16 cellular contexts compared by ENCODE assay signal in genomic region chr9:127208416-127208815, GRCh38. TPM values are rescaled to one million over a fixed set of nuclear protein-coding genes. Genes with fewer than 3 reads are reported as not detected.
DNase-seq lines count a peak whose midpoint lies in the region; ATAC-seq and TF ChIP-seq lines count a peak whose summit lies in the region.
"Had no signal": no experiment of that assay in that cellular context is flagged by ENCODE, and none has a peak within 500 bp of the region (broad histone marks: within the 10 kb centered on the region; RNA-seq: fewer than 3 reads in every experiment).

No MANE protein-coding gene starts in this region.

- H3K27me3 ChIP-seq in IMR-90 (ENCODE audit: control insufficient read depth, insufficient read depth, low read length) (peaks cover 13% of the 10 kb centered on the region), Peyer's patch (no peaks in the 10 kb centered on the region), upper lobe of right lung (no peaks in the 10 kb centered on the region), MG63 (no peaks in the 10 kb centered on the region)

- intact Hi-C loops in IMR-90 (cut with micrococcal nuclease), result loop anchor here (10.0 kb wide), 1 partner anchor 716 kb away; no protein-coding TSS in a partner anchor
- intact Hi-C loops in upper lobe of right lung (cut with DNase I), result no loop called here

- CTCF ChIA-PET in IMR-90 (lab: Yijun Ruan, JAX), result no interaction called here

- no peak overlapping the region for H4K91ac ChIP-seq in IMR-90 (ENCODE audit: insufficient read depth, low read depth, low read length)

- H3K4me1 Mint-ChIP-seq in nephron, result peaks cover 33% of the 10 kb centered on the region

- H3K4me1 ChIP-seq in IMR-90 (ENCODE audit: control insufficient read depth, insufficient read depth, low read length) (peaks cover 2% of the 10 kb centered on the region; the same call in 1 of the 2 replicates), Peyer's patch (no peaks in the 10 kb centered on the region), upper lobe of right lung (no peaks in the 10 kb centered on the region)
- H3K4me1 ChIP-seq: HAP-1 had no signal

- WGBS in IMR-90 (ENCODE audit: extremely low coverage in 2 of 2, insufficient read length in 1 of 2), 2 experiments, result 95% methylated on average over 5 of the region's 8 CpGs; no CpG with 5 or more reads in 1 of the 2 experiments

- H2BK120ac ChIP-seq in IMR-90 (ENCODE audit: low read depth, low read length), result no peak overlapping the region

- H3K9me3 ChIP-seq in IMR-90 (ENCODE audit: control insufficient read depth, insufficient read depth, low read length) (no peaks in the 10 kb centered on the region), Peyer's patch (no peaks in the 10 kb centered on the region), upper lobe of right lung (no peaks in the 10 kb centered on the region), MG63 (no peaks in the 10 kb centered on the region)
- H3K9me3 ChIP-seq: HAP-1 had no signal

- no peak overlapping the region for H2AK5ac ChIP-seq in IMR-90 (ENCODE audit: low read depth, low read length)

- H3K36me3 ChIP-seq in IMR-90 (ENCODE audit: control insufficient read depth, insufficient read depth, low read length), result no peaks in the 10 kb centered on the region
- H3K36me3 ChIP-seq in Peyer's patch, result peaks cover 0 to 6% (median 0%) of the 10 kb centered on the region in 3 donors
- H3K36me3 ChIP-seq in upper lobe of right lung, result no peaks in the 10 kb centered on the region
- H3K36me3 ChIP-seq in MG63, result no peaks in the 10 kb centered on the region
- H3K36me3 ChIP-seq: HAP-1 had no signal

- no peak overlapping the region for H3K18ac ChIP-seq in IMR-90 (ENCODE audit: low read depth, low read length)

- H3K4me3 Mint-ChIP-seq in nephron, result no peak overlapping the region
- H3K4me3 Mint-ChIP-seq: CD4-positive, alpha-beta memory T cell; HFFc6 had no signal

- no peak for ATAC-seq in IMR-90 (ENCODE audit: low read depth)
- no peak for ATAC-seq in upper lobe of right lung

- no peak overlapping the region for H2BK15ac ChIP-seq in IMR-90 (ENCODE audit: low read depth, low read length)

- H4K20me1 ChIP-seq in IMR-90 (ENCODE audit: insufficient read depth, low read length), result no peaks in the 10 kb centered on the region

- H3K14ac ChIP-seq in IMR-90 (replicated peaks; ENCODE audit: low read depth, low read length), result no peak overlapping the region

- H4K8ac ChIP-seq in IMR-90 (ENCODE audit: low read depth in 2 of 2, low read length in 2 of 2), result no peak overlapping the region

- no peak overlapping the region for H3K56ac ChIP-seq in IMR-90 (ENCODE audit: extremely low read depth, insufficient read depth, low read length)

- H3K4me2 ChIP-seq in IMR-90 (ENCODE audit: low read depth, low read length), result no peak overlapping the region

- POLR2A ChIA-PET in IMR-90 (lab: Charles Lee; ENCODE audit: unreplicated experiment), result no interaction called here

- peak overlapping the region in 2 of 3 experiments; percentile 28 to 50 for H3K27ac Mint-ChIP-seq in nephron
- H3K27ac Mint-ChIP-seq: CD4-positive, alpha-beta memory T cell; HFFc6 had no signal

- TF ChIP-seq CTCF in IMR-90 (conservative IDR thresholded peaks at IDR 0.05; ENCODE audit: low read depth, low read length), result no peak
- no peak for TF ChIP-seq CTCF in Peyer's patch (IDR thresholded peaks at IDR 0.05)
- no peak for TF ChIP-seq CTCF in nephron (IDR thresholded peaks at IDR 0.05; ENCODE audit: unreplicated experiment in 3 of 3)
- no peak for TF ChIP-seq CTCF in upper lobe of right lung (IDR thresholded peaks at IDR 0.05)

- H3K23ac ChIP-seq in IMR-90 (ENCODE audit: low read depth, low read length), result no peak overlapping the region

- H2BK5ac ChIP-seq in IMR-90 (ENCODE audit: low read depth, low read length, poor library complexity, severe bottlenecking), result no peak overlapping the region

- in situ Hi-C loops in IMR-90 (cut with MboI; ENCODE audit: low sequenced_read_pairs), result no loop called here

- no peak overlapping the region for H3K4ac ChIP-seq in IMR-90 (ENCODE audit: low read depth, low read length)

- no TSS peak for BruUV-seq in IMR-90 (replicated peaks; lab: Mats Ljungman, UMichigan)

- H3K27ac ChIP-seq in IMR-90 (ENCODE audit: insufficient read depth, low read length) (no peak overlapping the region), Peyer's patch (no peak overlapping the region), upper lobe of right lung (no peak overlapping the region)

- H2AK9ac ChIP-seq in IMR-90 (replicated peaks; ENCODE audit: low read depth, low read length, poor library complexity), result peak overlapping the region; percentile 11

- H3K27me3 Mint-ChIP-seq in nephron (ENCODE audit: low read depth), result no peaks in the 10 kb centered on the region

- no peaks in the 10 kb centered on the region for H3K9me3 Mint-ChIP-seq in nephron
- H3K9me3 Mint-ChIP-seq: CD4-positive, alpha-beta memory T cell; HFFc6 had no signal

- DNase-seq in IMR-90 (no peak), Peyer's patch (peak in 2 of 3 donors; percentile 21 to 28), upper lobe of right lung (peak; percentile 33), MG63 (no peak), NCI-H2107 treated with DMSO at 0.1 percent for 48 hours (lab: John Stamatoyannopoulos, UW; ENCODE audit: unreplicated experiment) (no peak)
- DNase-seq: C1 segment of cervical spinal cord; Calu3; CD4-positive, alpha-beta memory T cell; COR-L47; DMS53; DMS79 treated with DMSO at 0.1 percent for 48 hours; GF-D8; GOT3; HFFc6 had no signal

- no peak for TF ChIP-seq RAD21 in IMR-90 (IDR thresholded peaks at IDR 0.05; ENCODE audit: low read length)

- H2AFZ ChIP-seq in IMR-90 (replicated peaks; ENCODE audit: low read length, poor library complexity), result no peak overlapping the region

- no peak overlapping the region for H4K5ac ChIP-seq in IMR-90 (ENCODE audit: low read depth, low read length)

- no peak overlapping the region for H3K4me3 ChIP-seq in IMR-90 (ENCODE audit: insufficient read depth, low read depth, low read length)
- no peak overlapping the region for H3K4me3 ChIP-seq in Peyer's patch
- no peak overlapping the region for H3K4me3 ChIP-seq in upper lobe of right lung
- no peak overlapping the region for H3K4me3 ChIP-seq in MG63
- H3K4me3 ChIP-seq: HAP-1 had no signal

- dilution Hi-C loops in IMR-90 (cut with HindIII; ENCODE audit: low sequenced_read_pairs, unreplicated experiment), result no loop called here

- H3K79me1 ChIP-seq in IMR-90 (ENCODE audit: low read depth in 1 of 2, low read length in 2 of 2), result no peaks in the 10 kb centered on the region

- H3K9ac ChIP-seq in IMR-90 (ENCODE audit: low read depth, low read length), result no peak overlapping the region

- no peak overlapping the region for H2BK20ac ChIP-seq in IMR-90 (ENCODE audit: low read depth, low read length)

- no peaks in the 10 kb centered on the region for H3K36me3 Mint-ChIP-seq in nephron (ENCODE audit: low read depth)
- H3K36me3 Mint-ChIP-seq: CD4-positive, alpha-beta memory T cell had no signal

- TF ChIP-seq POLR2A in IMR-90 (IDR thresholded peaks at IDR 0.05; ENCODE audit: low read depth, low read length), result no peak
- no peak for TF ChIP-seq POLR2A in Peyer's patch (IDR thresholded peaks at IDR 0.05)

- peaks cover 4% of the 10 kb centered on the region; the same call in 1 of the 2 replicates for H3K9me1 ChIP-seq in IMR-90 (ENCODE audit: insufficient read depth, low read length)

TF ChIP-seq in IMR-90, 13 proteins besides CTCF, POLR2A, EP300 and RAD21:
- no peak for TF ChIP-seq MXI1 (IDR thresholded peaks at IDR 0.05; ENCODE audit: borderline replicate concordance, low read depth, low read length)
- TF ChIP-seq RCOR1 (IDR thresholded peaks at IDR 0.05; ENCODE audit: insufficient replicate concordance, low read length), result no peak
- no peak for TF ChIP-seq BHLHE40 (IDR thresholded peaks at IDR 0.05; ENCODE audit: low read depth, low read length)
- TF ChIP-seq FOS (IDR thresholded peaks at IDR 0.05; ENCODE audit: low read depth, low read length), result no peak
- TF ChIP-seq RFX5 (IDR thresholded peaks at IDR 0.05; ENCODE audit: low read depth, low read length), result no peak
- TF ChIP-seq ELK1 (IDR thresholded peaks at IDR 0.05; ENCODE audit: borderline replicate concordance, low read depth, low read length), result no peak
- no peak for TF ChIP-seq CEBPB (IDR thresholded peaks at IDR 0.05; ENCODE audit: low read depth, low read length)
- no peak for TF ChIP-seq SMC3 (IDR thresholded peaks at IDR 0.05; ENCODE audit: low read depth, low read length)
- TF ChIP-seq MAFK (IDR thresholded peaks at IDR 0.05; ENCODE audit: low read depth, low read length), result no peak
- TF ChIP-seq CHD1 (IDR thresholded peaks at IDR 0.05; ENCODE audit: low read depth, low read length), result no peak

RNA-seq across cellular contexts. Expression of gene GARNL3, which starts 56.2 kb away (rescaled TPM):
- total RNA-seq in IMR-90 (2012; rRNA removed), result 3.9 and 5.0 TPM in 2 replicates
- polyA plus RNA-seq in IMR-90 (2012; rRNA removed), result 1.9 and 2.2 TPM in 2 replicates
- 0.91 and 1.0 TPM in 2 replicates for polyA plus RNA-seq in IMR-90 (2012; cell fraction: cytosol; rRNA removed)
- 3.1 and 10.9 TPM in 2 replicates for polyA plus RNA-seq in IMR-90 (2012; cell fraction: nucleus; rRNA removed; ENCODE audit: low replicate concordance)
- total RNA-seq in Peyer's patch, result 10 to 100 TPM; 12.3 to 78.4 (median 23.7) TPM
- total RNA-seq in upper lobe of right lung, result 8.0 TPM
- 0.57 and 1.9 TPM in 2 replicates for total RNA-seq in MG63 (2014; rRNA removed; shearing (Covaris generic); ENCODE audit: low replicate concordance)

Comparison
In these comparisons a context has a peak if more than half of its experiments do, and no peak if none do; other contexts are left out.
1. DNase-seq: peak in Peyer's patch (2 of 3) and upper lobe of right lung (single experiment); none in IMR-90 (single experiment), MG63 (single experiment) and NCI-H2107 treated with DMSO at 0.1 percent for 48 hours (single experiment).